ENCODE assay signal across 28 cellular contexts in genomic region chr22:44615602-44616180, GRCh38.
"Had no signal": no experiment of that assay in that cellular context is flagged by ENCODE, and none has a peak within 500 bp of the region (broad histone marks: within the 10 kb centered on the region; RNA-seq: fewer than 3 reads in every experiment).

No MANE protein-coding gene starts in this region.

- ATAC-seq: heart right ventricle; mucosa of descending colon; natural killer cell treated with Interleukin-12 subunit alpha and Interleukin-12 subunit beta and Interleukin-15 and Interleukin-18, amount 100 ng/mL, for 72 hours; sciatic nerve; stimulated activated naive CD8-positive, alpha-beta T cell treated with anti-CD3 and anti-CD28 coated beads, Interleukin-15, amount 100 ng/mL, for 72 hours had no signal

- H3K4me3 ChIP-seq: coronary artery, esophagus squamous epithelium, heart right ventricle, mucosa of descending colon, smooth muscle cell, thyroid gland had no signal

- H3K4me2 ChIP-seq: smooth muscle cell had no signal

- H3K27ac ChIP-seq: coronary artery, esophagus squamous epithelium, parathyroid adenoma, thyroid gland had no signal

- H3K9ac ChIP-seq: parathyroid adenoma had no signal

- H3K4me3 Mint-ChIP-seq: mesothelial cell of epicardium; naive B cell; natural killer cell treated with Interleukin-12 subunit alpha and Interleukin-12 subunit beta and Interleukin-15 and Interleukin-18, amount 100 ng/mL, for 72 hours; neural crest cell; stimulated activated naive CD8-positive, alpha-beta T cell treated with anti-CD3 and anti-CD28 coated beads, Interleukin-15, amount 100 ng/mL, for 72 hours had no signal

- H2AFZ ChIP-seq: parathyroid adenoma had no signal

- H3K36me3 Mint-ChIP-seq: mesothelial cell of epicardium had no signal

- H3K36me3 ChIP-seq: esophagus squamous epithelium, heart right ventricle, thyroid gland had no signal

- DNase-seq: dermis blood vessel endothelial cell; effector memory CD4-positive, alpha-beta T cell; erythroblast; esophagus squamous epithelium; foreskin melanocyte; glutamatergic neuron; heart right ventricle; hippocampal formation; islet precursor cell; mesenchymal stem cell; mucosa of descending colon; naive B cell; stimulated activated CD4-positive, alpha-beta T cell treated with anti-CD3 and anti-CD28 coated beads, Interleukin-12 subunit alpha, Interleukin-12 subunit beta, amount 100 ng/mL, for 4 hours; stimulated activated CD4-positive, alpha-beta T cell treated with anti-CD3 and anti-CD28 coated beads, Interleukin-1b, Interleukin-23, amount 100 ng/mL, for 48 hours; stimulated activated CD4-positive, alpha-beta T cell treated with anti-CD3 and anti-CD28 coated beads, Interleukin-4, amount 100 ng/mL, for 1 hour; stimulated activated CD8-positive, alpha-beta memory T cell treated with anti-CD3 and anti-CD28 coated beads, Interleukin-4, amount 100 ng/mL, for 48 hours; stimulated activated naive CD4-positive, alpha-beta T cell; stimulated activated naive CD8-positive, alpha-beta T cell treated with anti-CD3 and anti-CD28 coated beads, Interleukin-15, amount 100 ng/mL, for 72 hours; thyroid gland; trophoblast cell had no signal

- H3K4me1 ChIP-seq: parathyroid adenoma, thyroid gland had no signal

- H3K9me3 Mint-ChIP-seq: natural killer cell treated with Interleukin-12 subunit alpha and Interleukin-12 subunit beta and Interleukin-15 and Interleukin-18, amount 100 ng/mL, for 72 hours; neural crest cell had no signal

- H3K4me1 Mint-ChIP-seq: naive B cell; stimulated activated naive CD8-positive, alpha-beta T cell treated with anti-CD3 and anti-CD28 coated beads, Interleukin-15, amount 100 ng/mL, for 72 hours had no signal

- H3K27me3 Mint-ChIP-seq: natural killer cell treated with Interleukin-12 subunit alpha and Interleukin-12 subunit beta and Interleukin-15 and Interleukin-18, amount 100 ng/mL, for 72 hours; stimulated activated naive CD8-positive, alpha-beta T cell treated with anti-CD3 and anti-CD28 coated beads, Interleukin-15, amount 100 ng/mL, for 72 hours had no signal

- H3K27ac Mint-ChIP-seq: mesothelial cell of epicardium; natural killer cell treated with Interleukin-12 subunit alpha and Interleukin-12 subunit beta and Interleukin-15 and Interleukin-18, amount 100 ng/mL, for 72 hours; progenitor cell of endocrine pancreas; stimulated activated naive CD8-positive, alpha-beta T cell treated with anti-CD3 and anti-CD28 coated beads, Interleukin-15, amount 100 ng/mL, for 72 hours had no signal

- H3K9me3 ChIP-seq: thyroid gland had no signal

- H3K27me3 ChIP-seq: thyroid gland had no signal
